21 cellular contexts compared by ENCODE assay signal in the genomic region with DNA sequence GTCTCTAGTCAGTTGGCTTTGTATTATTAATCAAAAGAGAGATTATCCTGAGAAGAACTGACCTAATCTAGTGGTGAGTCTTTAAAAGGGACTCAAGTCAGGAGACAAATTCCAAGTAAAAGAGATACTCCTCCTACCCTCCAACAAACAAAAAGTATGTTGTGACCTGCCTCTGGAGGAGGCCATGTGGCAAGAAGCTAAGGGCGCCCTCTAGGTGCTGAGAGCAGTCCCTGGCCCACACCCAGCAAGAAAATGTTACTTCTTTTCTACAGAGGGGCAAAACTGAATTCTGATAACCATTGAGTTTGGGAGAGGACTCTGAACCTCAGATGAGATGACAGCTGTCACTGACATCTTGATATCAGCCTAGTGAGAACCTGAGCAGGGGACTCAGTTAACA.
DNase-seq lines count a peak whose midpoint lies in the region; ATAC-seq and TF ChIP-seq lines count a peak whose summit lies in the region.
"Had no signal": no experiment of that assay in that cellular context is flagged by ENCODE, and none has a peak within 500 bp of the region (broad histone marks: within the 10 kb centered on the region; RNA-seq: fewer than 3 reads in every experiment).

No MANE protein-coding gene starts in this region.

- H3K27ac ChIP-seq in SK-N-SH (ENCODE audit: low read depth in 2 of 2, low read length in 1 of 2) (no peak overlapping the region), endodermal cell (ENCODE audit: low read depth, low read length) (no peak overlapping the region)
- H3K27ac ChIP-seq: ascending aorta, heart left ventricle, pancreas, skin epidermis had no signal

- peaks cover 10% of the 10 kb centered on the region for H3K9me3 Mint-ChIP-seq in endodermal cell
- H3K9me3 Mint-ChIP-seq in type B pancreatic cell = peaks cover 11% of the 10 kb centered on the region
- H3K9me3 Mint-ChIP-seq: stimulated activated effector memory CD8-positive, alpha-beta T cell treated with anti-CD3 and anti-CD28 coated beads, Interleukin-12 subunit alpha, Interleukin-12 subunit beta, amount 100 ng/mL, for 72 hours had no signal

- H3K4me2 ChIP-seq in SK-N-SH = no peak overlapping the region

- no peak overlapping the region for H2AFZ ChIP-seq in SK-N-SH (ENCODE audit: low read depth)

- ATAC-seq in SK-N-SH treated with all-trans-retinoic acid at 6 μM for 48 hours = no peak
- ATAC-seq: activated CD4-positive, CD25-positive, alpha-beta regulatory T cell treated with anti-CD3 and anti-CD28 coated beads, Interleukin-2, amount 50 U/mL, for 24 hours; esophagus mucosa; heart left ventricle; Panc1; pancreas; stimulated activated effector memory CD8-positive, alpha-beta T cell treated with anti-CD3 and anti-CD28 coated beads, Interleukin-12 subunit alpha, Interleukin-12 subunit beta, amount 100 ng/mL, for 72 hours had no signal

- no peaks in the 10 kb centered on the region for H3K9me3 ChIP-seq in SK-N-SH
- H3K9me3 ChIP-seq in NT2/D1 (ENCODE audit: insufficient read depth, low read length) = no peaks in the 10 kb centered on the region
- H3K9me3 ChIP-seq in endodermal cell (ENCODE audit: control insufficient read depth, low read length) = no peaks in the 10 kb centered on the region
- H3K9me3 ChIP-seq: ascending aorta, pancreas had no signal

- H3K36me3 Mint-ChIP-seq in endodermal cell (ENCODE audit: low read depth) (no peaks in the 10 kb centered on the region), type B pancreatic cell (no peaks in the 10 kb centered on the region)
- H3K36me3 Mint-ChIP-seq: CD8-positive, alpha-beta memory T cell; stimulated activated effector memory CD8-positive, alpha-beta T cell treated with anti-CD3 and anti-CD28 coated beads, Interleukin-12 subunit alpha, Interleukin-12 subunit beta, amount 100 ng/mL, for 72 hours had no signal

- WGBS in SK-N-SH (ENCODE audit: low lambda C conversion rate) = 0% methylated on average over 1 of the region's 1 CpG
- 61% methylated on average over 1 of the region's 1 CpG; no CpG with 5 or more reads in 1 of the 2 experiments for WGBS in endodermal cell (ENCODE audit: insufficient coverage in 1 of 2, insufficient read length in 1 of 2), 2 experiments

- peak; percentile 17; the same call in 1 of the 2 replicates for TF ChIP-seq RAD21 in SK-N-SH (IDR thresholded peaks at IDR 0.05; ENCODE audit: low read length)

- POLR2A ChIA-PET in SK-N-SH (lab: Yijun Ruan, JAX) = no interaction called here

- TF ChIP-seq CTCF in SK-N-SH (IDR thresholded peaks at IDR 0.05) (peak; percentile 38), endodermal cell (conservative IDR thresholded peaks at IDR 0.05) (peak; percentile 76), type B pancreatic cell (conservative IDR thresholded peaks at IDR 0.05) (peak; percentile 22)

- no peaks in the 10 kb centered on the region for H3K4me1 Mint-ChIP-seq in endodermal cell
- no peaks in the 10 kb centered on the region for H3K4me1 Mint-ChIP-seq in type B pancreatic cell (ENCODE audit: unreplicated experiment)
- H3K4me1 Mint-ChIP-seq: CD8-positive, alpha-beta memory T cell; stimulated activated effector memory CD8-positive, alpha-beta T cell treated with anti-CD3 and anti-CD28 coated beads, Interleukin-12 subunit alpha, Interleukin-12 subunit beta, amount 100 ng/mL, for 72 hours had no signal

- no peaks in the 10 kb centered on the region for H3K9me2 ChIP-seq in SK-N-SH

- H3K27ac Mint-ChIP-seq in endodermal cell = no peak overlapping the region
- H3K27ac Mint-ChIP-seq in type B pancreatic cell = no peak overlapping the region
- H3K27ac Mint-ChIP-seq: CD8-positive, alpha-beta memory T cell; stimulated activated effector memory CD8-positive, alpha-beta T cell treated with anti-CD3 and anti-CD28 coated beads, Interleukin-12 subunit alpha, Interleukin-12 subunit beta, amount 100 ng/mL, for 72 hours had no signal

- H3K27me3 ChIP-seq in SK-N-SH (ENCODE audit: insufficient read depth) (no peaks in the 10 kb centered on the region), NT2/D1 (ENCODE audit: insufficient read depth, insufficient read length) (no peaks in the 10 kb centered on the region), endodermal cell (ENCODE audit: control insufficient read depth, insufficient read depth, low read length, poor library complexity, severe bottlenecking) (no peaks in the 10 kb centered on the region)
- H3K27me3 ChIP-seq: ascending aorta, heart left ventricle, pancreas had no signal

- no peak for DNase-seq in SK-N-SH
- peak; percentile 13 for DNase-seq in NT2/D1 (ENCODE audit: low read depth, low spot score)
- DNase-seq in endodermal cell = peak; percentile 78
- no peak for DNase-seq in type B pancreatic cell (ENCODE audit: extremely low spot score, unreplicated experiment)
- DNase-seq in globus pallidus (ENCODE audit: low spot score) = no peak
- DNase-seq in NCI-H2171 treated with DMSO at 0.1 percent for 48 hours (lab: John Stamatoyannopoulos, UW) = no peak
- no peak for DNase-seq in activated CD4-positive, CD25-positive, alpha-beta regulatory T cell treated with anti-CD3 and anti-CD28 coated beads, Interleukin-2, amount 50 U/mL, for 72 hours
- DNase-seq: ACHN; activated naive CD4-positive, alpha-beta T cell; CD8-positive, alpha-beta memory T cell; GF-D8; heart left ventricle; NCI-H1417 treated with DMSO at 0.1 percent for 48 hours; pancreas had no signal

- H3K36me3 ChIP-seq in SK-N-SH (replicated peaks in 1 of 2; ENCODE audit: control insufficient read depth in 1 of 2, insufficient read depth in 2 of 2, low read length in 1 of 2) (no peaks in the 10 kb centered on the region), NT2/D1 (ENCODE audit: insufficient read depth, insufficient read length, low read length) (no peaks in the 10 kb centered on the region), endodermal cell (ENCODE audit: control insufficient read depth, insufficient read depth, low read length) (no peaks in the 10 kb centered on the region)
- H3K36me3 ChIP-seq: ascending aorta, heart left ventricle, pancreas had no signal

- H3K9ac ChIP-seq in SK-N-SH (no peak overlapping the region), NT2/D1 (ENCODE audit: insufficient read length, low read depth) (no peak overlapping the region), endodermal cell (ENCODE audit: extremely low read depth, low read length, poor library complexity, severe bottlenecking) (no peak overlapping the region)

- H3K4me1 ChIP-seq in SK-N-SH (ENCODE audit: control insufficient read depth in 1 of 2, insufficient read depth in 2 of 2, low read depth in 1 of 2, low read length in 1 of 2) (no peaks in the 10 kb centered on the region), NT2/D1 (ENCODE audit: insufficient read depth, insufficient read length) (no peaks in the 10 kb centered on the region), endodermal cell (ENCODE audit: control insufficient read depth, insufficient read depth, low read length) (no peaks in the 10 kb centered on the region)
- H3K4me1 ChIP-seq: ascending aorta, heart left ventricle had no signal

- H3F3A ChIP-seq in SK-N-SH (replicated peaks; ENCODE audit: insufficient read depth) = no peaks in the 10 kb centered on the region

- H3K79me2 ChIP-seq in SK-N-SH (ENCODE audit: insufficient read depth) = no peaks in the 10 kb centered on the region

- H3K4me3 Mint-ChIP-seq in endodermal cell = no peak overlapping the region
- H3K4me3 Mint-ChIP-seq in type B pancreatic cell = no peak overlapping the region
- H3K4me3 Mint-ChIP-seq: CD8-positive, alpha-beta memory T cell; stimulated activated effector memory CD8-positive, alpha-beta T cell treated with anti-CD3 and anti-CD28 coated beads, Interleukin-12 subunit alpha, Interleukin-12 subunit beta, amount 100 ng/mL, for 72 hours had no signal

- H3K27me3 Mint-ChIP-seq in endodermal cell (ENCODE audit: insufficient read depth) (no peaks in the 10 kb centered on the region), type B pancreatic cell (no peaks in the 10 kb centered on the region)
- H3K27me3 Mint-ChIP-seq: CD8-positive, alpha-beta memory T cell had no signal

- no peak overlapping the region for H3K4me3 ChIP-seq in SK-N-SH (ENCODE audit: low read depth in 2 of 2, low read length in 1 of 2)
- no peak overlapping the region for H3K4me3 ChIP-seq in NT2/D1 (ENCODE audit: insufficient read length, low read depth)
- H3K4me3 ChIP-seq in endodermal cell (ENCODE audit: low read length) = no peak overlapping the region
- H3K4me3 ChIP-seq: ascending aorta, heart left ventricle, pancreas, skin epidermis had no signal

- H4K20me1 ChIP-seq in SK-N-SH (ENCODE audit: insufficient read depth) = no peaks in the 10 kb centered on the region

- CTCF ChIA-PET in SK-N-SH (lab: Yijun Ruan, JAX) = interaction anchor here (0.6 kb wide), 1 partner anchor 28 kb away, joined by 3 read pairs; no protein-coding TSS in a partner anchor

- no peak for TF ChIP-seq EP300 in SK-N-SH (IDR thresholded peaks at IDR 0.05; ENCODE audit: borderline replicate concordance in 1 of 2, low read depth in 1 of 2, low read length in 1 of 2)

TF ChIP-seq in SK-N-SH, 30 proteins besides CTCF, POLR2A, EP300 and RAD21 (continues in another document):
- TF ChIP-seq CHD2 (IDR thresholded peaks at IDR 0.05; ENCODE audit: low read length, partially characterized antibody) (no peak), TCF12 (IDR thresholded peaks at IDR 0.05) (no peak), RFX5 (IDR thresholded peaks at IDR 0.05; ENCODE audit: low read length) (no peak), ELF1 (IDR thresholded peaks at IDR 0.05) (no peak)
- TF ChIP-seq, protein P1, sequence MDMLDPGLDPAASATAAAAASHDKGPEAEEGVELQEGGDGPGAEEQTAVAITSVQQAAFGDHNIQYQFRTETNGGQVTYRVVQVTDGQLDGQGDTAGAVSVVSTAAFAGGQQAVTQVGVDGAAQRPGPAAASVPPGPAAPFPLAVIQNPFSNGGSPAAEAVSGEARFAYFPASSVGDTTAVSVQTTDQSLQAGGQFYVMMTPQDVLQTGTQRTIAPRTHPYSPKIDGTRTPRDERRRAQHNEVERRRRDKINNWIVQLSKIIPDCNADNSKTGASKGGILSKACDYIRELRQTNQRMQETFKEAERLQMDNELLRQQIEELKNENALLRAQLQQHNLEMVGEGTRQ (IDR thresholded peaks at IDR 0.05; ENCODE audit: borderline replicate concordance, low read depth, low read length) = no peak

Comparison
In these comparisons a context has a peak if more than half of its experiments do, and no peak if none do; other contexts are left out.
1. DNase-seq: peak in NT2/D1 (single experiment) and endodermal cell (single experiment); none in SK-N-SH (single experiment), type B pancreatic cell (single experiment), globus pallidus (single experiment), NCI-H2171 treated with DMSO at 0.1 percent for 48 hours (single experiment) and activated CD4-positive, CD25-positive, alpha-beta regulatory T cell treated with anti-CD3 and anti-CD28 coated beads, Interleukin-2, amount 50 U/mL, for 72 hours (single experiment).
2. CTCF ChIP-seq: peak in every context shown above with its lines; median percentile 76 in endodermal cell; 38 in SK-N-SH; 22 in type B pancreatic cell.